15 cellular contexts compared by ENCODE assay signal in genomic region chr17:37547986-37548385, GRCh38.
"Had no signal": no experiment of that assay in that cellular context is flagged by ENCODE, and none has a peak within 500 bp of the region (broad histone marks: within the 10 kb centered on the region; RNA-seq: fewer than 3 reads in every experiment).

No MANE protein-coding gene starts in this region.

- H3K27me3 ChIP-seq: ascending aorta, colonic mucosa, foreskin keratinocyte, ovary had no signal

- H3K4me3 Mint-ChIP-seq: activated B cell treated with CpG ODN at 0.5 μM for 24 hours; activated CD4-positive, alpha-beta T cell treated with anti-CD3 and anti-CD28 coated beads, Interleukin-2, amount 10 ng/mL, durations not matched to agents 7 days and 5 days; neural crest cell; T-helper 1 cell treated with Interleukin-12 subunit alpha and Interleukin-12 subunit beta and Interleukin-4 antibody, amounts not matched to agents 30 μg/mL and 1 μg/mL, for 36 hours had no signal

- H3K9me3 ChIP-seq: ascending aorta, colonic mucosa, mucosa of descending colon, ovary had no signal

- H3K4me1 ChIP-seq: ascending aorta had no signal

- H3K27ac Mint-ChIP-seq: activated B cell treated with CpG ODN at 0.5 μM for 24 hours; activated CD4-positive, alpha-beta T cell treated with anti-CD3 and anti-CD28 coated beads, Interleukin-2, amount 10 ng/mL, durations not matched to agents 7 days and 5 days; T-helper 1 cell treated with Interleukin-12 subunit alpha and Interleukin-12 subunit beta and Interleukin-4 antibody, amounts not matched to agents 30 μg/mL and 1 μg/mL, for 36 hours had no signal

- H3K36me3 ChIP-seq: colonic mucosa, ovary had no signal

- H3K27me3 Mint-ChIP-seq: activated B cell treated with CpG ODN at 0.5 μM for 24 hours; activated CD4-positive, alpha-beta T cell treated with anti-CD3 and anti-CD28 coated beads, Interleukin-2, amount 10 ng/mL, durations not matched to agents 7 days and 5 days had no signal

- H3K27ac ChIP-seq: ascending aorta, colonic mucosa, foreskin keratinocyte, ovary had no signal

- H3K9me3 Mint-ChIP-seq: activated B cell treated with CpG ODN at 0.5 μM for 24 hours; activated CD4-positive, alpha-beta T cell treated with anti-CD3 and anti-CD28 coated beads, Interleukin-2, amount 10 ng/mL, durations not matched to agents 7 days and 5 days; neural crest cell; T-helper 1 cell treated with Interleukin-12 subunit alpha and Interleukin-12 subunit beta and Interleukin-4 antibody, amounts not matched to agents 30 μg/mL and 1 μg/mL, for 36 hours had no signal

- ATAC-seq: foreskin keratinocyte, left colon, mucosa of descending colon had no signal

- H3K4me3 ChIP-seq: ascending aorta, colonic mucosa, mucosa of descending colon, ovary had no signal

- DNase-seq: activated B cell treated with CpG ODN at 0.5 μM for 24 hours; activated CD4-positive, alpha-beta T cell treated with anti-CD3 and anti-CD28 coated beads, Interleukin-2, amount 10 ng/mL, durations not matched to agents 7 days and 5 days; activated naive CD4-positive, alpha-beta T cell treated with anti-CD3 and anti-CD28 coated beads, Interleukin-2, amount 50 U/mL, for 16 hours; colonic mucosa; foreskin keratinocyte; head of caudate nucleus; left colon; mammary epithelial cell; mucosa of descending colon; ovary; stimulated activated CD4-positive, alpha-beta T cell treated with anti-CD3 and anti-CD28 coated beads, Interleukin-15, amount 100 ng/mL, for 24 hours; stimulated activated CD4-positive, alpha-beta T cell treated with anti-CD3 and anti-CD28 coated beads, Interleukin-4, amount 100 ng/mL, for 24 hours had no signal
